In the genomic region with DNA sequence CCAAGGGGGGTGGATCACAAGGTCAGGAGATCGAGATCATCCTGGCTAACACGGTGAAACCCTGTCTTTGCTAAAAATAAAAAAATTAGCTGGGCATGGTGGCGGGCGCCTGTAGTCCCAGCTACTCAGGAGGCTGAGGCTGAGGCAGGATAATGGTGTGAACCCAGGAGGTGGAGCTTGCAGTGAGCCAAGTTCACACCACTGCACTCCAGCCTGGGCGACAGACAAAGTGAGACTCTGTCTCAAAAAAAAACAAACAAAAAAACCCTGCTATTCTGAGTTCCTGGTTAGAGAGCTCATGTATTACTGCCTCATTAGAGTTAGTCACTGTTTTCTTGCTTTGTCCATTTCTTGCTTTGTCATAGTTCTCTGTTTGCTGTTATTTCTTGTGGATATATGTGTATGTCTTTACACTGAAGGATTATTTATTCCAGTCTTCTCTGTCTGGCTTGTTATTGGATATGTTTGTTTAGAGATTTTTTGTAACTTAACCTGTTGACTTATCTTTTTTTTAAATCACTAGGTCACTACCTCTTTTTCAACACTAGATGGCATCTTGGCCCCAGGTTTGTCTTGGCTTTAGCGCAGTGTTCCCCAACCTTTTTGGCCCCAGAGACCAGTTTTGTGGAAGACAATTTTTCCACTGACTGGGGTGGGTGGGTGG, we compare ENCODE assay signal across 9 cellular contexts. TPM values are rescaled to one million over a fixed set of nuclear protein-coding genes. Genes with fewer than 3 reads are reported as not detected.
DNase-seq lines count a peak whose midpoint lies in the region; ATAC-seq and TF ChIP-seq lines count a peak whose summit lies in the region.
"Had no signal": no experiment of that assay in that cellular context is flagged by ENCODE, and none has a peak within 500 bp of the region (broad histone marks: within the 10 kb centered on the region; RNA-seq: fewer than 3 reads in every experiment).

No MANE protein-coding gene starts in this region.

- H3K27me3 Mint-ChIP-seq in effector memory CD8-positive, alpha-beta T cell: no peaks in the 10 kb centered on the region

- H4K20me1 ChIP-seq in GM23248 (ENCODE audit: insufficient read depth) (no peaks in the 10 kb centered on the region), hepatocyte (ENCODE audit: insufficient read depth, poor library complexity, severe bottlenecking) (no peaks in the 10 kb centered on the region)

- H3K4me2 ChIP-seq in GM23248 (ENCODE audit: unreplicated experiment) (no peak overlapping the region), hepatocyte (no peak overlapping the region)

- H3K27me3 ChIP-seq in GM23248 (replicated peaks; ENCODE audit: insufficient read depth) (no peaks in the 10 kb centered on the region), RWPE2 (ENCODE audit: insufficient read depth, poor library complexity, severe bottlenecking) (no peaks in the 10 kb centered on the region), hepatocyte (no peaks in the 10 kb centered on the region)

- no peak overlapping the region for H3K4me3 Mint-ChIP-seq in effector memory CD8-positive, alpha-beta T cell

- H2AFZ ChIP-seq in GM23248 (no peak overlapping the region), hepatocyte (no peak overlapping the region)

- WGBS in GM23248 (ENCODE audit: low coverage in 1 of 2, low lambda C conversion rate in 2 of 2, missing lambda C conversion rate in 2 of 2), 2 experiments: 95 to 96% methylated on average over 6 of the region's 6 CpGs
- WGBS in hepatocyte (ENCODE audit: low lambda C conversion rate, missing lambda C conversion rate): 96% methylated on average over 6 of the region's 6 CpGs

- H3K4me3 ChIP-seq in GM23248 (no peak overlapping the region), RWPE2 (ENCODE audit: severe bottlenecking) (no peak overlapping the region), hepatocyte (no peak overlapping the region)

- H3K9me2 ChIP-seq in GM23248 (ENCODE audit: insufficient read depth) (no peaks in the 10 kb centered on the region), hepatocyte (replicated peaks; ENCODE audit: insufficient read depth) (no peaks in the 10 kb centered on the region)

- H3K36me3 Mint-ChIP-seq in effector memory CD8-positive, alpha-beta T cell (ENCODE audit: insufficient read depth): peaks cover 8% of the 10 kb centered on the region

- H3K79me2 ChIP-seq in GM23248 (ENCODE audit: insufficient read depth): peaks cover 56% of the 10 kb centered on the region
- H3K79me2 ChIP-seq in hepatocyte: peaks cover 68% of the 10 kb centered on the region

- no peak overlapping the region for H3K9ac ChIP-seq in GM23248

- peaks cover 26% of the 10 kb centered on the region for H3K4me1 ChIP-seq in GM23248 (ENCODE audit: insufficient read depth)
- peaks cover 10% of the 10 kb centered on the region for H3K4me1 ChIP-seq in RWPE2 (ENCODE audit: insufficient read depth, poor library complexity, severe bottlenecking)
- H3K4me1 ChIP-seq in hepatocyte (ENCODE audit: insufficient read depth): peaks cover 16% of the 10 kb centered on the region

- peaks cover 20% of the 10 kb centered on the region for H3F3A ChIP-seq in GM23248 (ENCODE audit: insufficient read depth)

- in situ Hi-C loops in GM23248 (cut with MboI): loop anchor here (10.0 kb wide), 1 partner anchor 117 kb away; no protein-coding TSS in a partner anchor

- H3K4me1 Mint-ChIP-seq in effector memory CD8-positive, alpha-beta T cell (ENCODE audit: low read depth in 2 of 2): peaks cover 3 to 13% of the 10 kb centered on the region in 2 donors

- DNase-seq in GM23248 (peak; percentile 47), RWPE2 (ENCODE audit: low spot score) (no peak), hepatocyte (ENCODE audit: low spot score) (no peak), A172 (ENCODE audit: low spot score) (no peak)
- no peak for DNase-seq in effector memory CD8-positive, alpha-beta T cell
- DNase-seq: NCI-H1092 had no signal

- peaks cover 0 to 1% of the 10 kb centered on the region in 2 donors for H3K9me3 Mint-ChIP-seq in effector memory CD8-positive, alpha-beta T cell

- H3K27ac Mint-ChIP-seq in effector memory CD8-positive, alpha-beta T cell: no peak overlapping the region

- peaks cover 5% of the 10 kb centered on the region for H3K9me3 ChIP-seq in GM23248 (ENCODE audit: low read depth)
- H3K9me3 ChIP-seq in RWPE2 (ENCODE audit: severe bottlenecking): peaks cover 5% of the 10 kb centered on the region
- peaks cover 3% of the 10 kb centered on the region for H3K9me3 ChIP-seq in hepatocyte (ENCODE audit: low read depth)

- H3K27ac ChIP-seq in C4-2B (no peak overlapping the region), GM23248 (no peak overlapping the region), RWPE2 (ENCODE audit: poor library complexity, severe bottlenecking) (no peak overlapping the region), hepatocyte (no peak overlapping the region)

- no peaks in the 10 kb centered on the region for H3K36me3 ChIP-seq in GM23248 (ENCODE audit: low read depth)
- peaks cover 26% of the 10 kb centered on the region for H3K36me3 ChIP-seq in RWPE2 (ENCODE audit: low read depth)
- H3K36me3 ChIP-seq in hepatocyte (replicated peaks; ENCODE audit: insufficient read depth, low read depth): no peaks in the 10 kb centered on the region

- ATAC-seq in RWPE2 (ENCODE audit: low read depth) (no peak), HG03520 (IDR thresholded peaks at IDR 0.05; ENCODE audit: unreplicated experiment) (no peak), GM21381 (IDR thresholded peaks at IDR 0.05; ENCODE audit: unreplicated experiment) (no peak)
- no peak for ATAC-seq in effector memory CD8-positive, alpha-beta T cell (replicated peaks)

- peak; percentile 56 for TF ChIP-seq CTCF in C4-2B (conservative IDR thresholded peaks at IDR 0.05)
- peak; percentile 39 for TF ChIP-seq CTCF in RWPE2 (IDR thresholded peaks at IDR 0.05; ENCODE audit: poor library complexity, severe bottlenecking)
- peak; percentile 39 for TF ChIP-seq CTCF in hepatocyte (IDR thresholded peaks at IDR 0.05; ENCODE audit: poor library complexity)

RNA-seq across cellular contexts. Expression of a gene that starts 17.0 kb away (rescaled TPM):
- 5.5 and 9.1 TPM in 2 replicates for total RNA-seq in GM23248 (2014; rRNA removed; shearing (Covaris generic))
- polyA plus RNA-seq in GM23248 (2016; fragmentation: Nextera tagmentation; extraction: Ambion mirVana) (7.3 and 7.7 TPM in 2 replicates), hepatocyte (23.7 and 30.2 TPM in 2 replicates)
- total RNA-seq in hepatocyte: 18.2 and 19.8 TPM in 2 replicates
- total RNA-seq in A172 (2014; rRNA removed; shearing (Covaris generic)): 11.0 and 12.4 TPM in 2 replicates

RNA-seq across cellular contexts. Expression of a gene that starts 54.3 kb away (rescaled TPM):
- total RNA-seq in GM23248 (2014; rRNA removed; shearing (Covaris generic)): 3.9 and 4.1 TPM in 2 replicates
- polyA plus RNA-seq in GM23248 (2016; fragmentation: Nextera tagmentation; extraction: Ambion mirVana) (2.9 and 3.7 TPM in 2 replicates), hepatocyte (35.9 and 44.8 TPM in 2 replicates)
- 34.5 and 38.8 TPM in 2 replicates for total RNA-seq in hepatocyte
- total RNA-seq in A172 (2014; rRNA removed; shearing (Covaris generic)): 0.07 TPM in 1 of 2 replicates, not detected in the other

RNA-seq across cellular contexts. Expression of a gene that starts 55.7 kb away (rescaled TPM):
- total RNA-seq in GM23248 (2014; rRNA removed; shearing (Covaris generic)): 17.5 and 24.5 TPM in 2 replicates
- polyA plus RNA-seq in GM23248 (2016; fragmentation: Nextera tagmentation; extraction: Ambion mirVana): 19.2 and 22.2 TPM in 2 replicates
- 14.4 and 29.9 TPM in 2 replicates for total RNA-seq in hepatocyte
- 37.2 and 42.7 TPM in 2 replicates for polyA plus RNA-seq in hepatocyte
- total RNA-seq in A172 (2014; rRNA removed; shearing (Covaris generic)): 29.5 and 33.0 TPM in 2 replicates

RNA-seq across cellular contexts. Expression of a gene that starts 55.8 kb away (rescaled TPM):
- 31.7 and 37.4 TPM in 2 replicates for total RNA-seq in GM23248 (2014; rRNA removed; shearing (Covaris generic))
- polyA plus RNA-seq in GM23248 (2016; fragmentation: Nextera tagmentation; extraction: Ambion mirVana) (37.8 and 41.1 TPM in 2 replicates), hepatocyte (32.4 and 32.7 TPM in 2 replicates)
- total RNA-seq in hepatocyte: 21.0 and 25.9 TPM in 2 replicates
- 53.5 and 63.0 TPM in 2 replicates for total RNA-seq in A172 (2014; rRNA removed; shearing (Covaris generic))
